8 cellular contexts compared by ENCODE assay signal in the genomic region with DNA sequence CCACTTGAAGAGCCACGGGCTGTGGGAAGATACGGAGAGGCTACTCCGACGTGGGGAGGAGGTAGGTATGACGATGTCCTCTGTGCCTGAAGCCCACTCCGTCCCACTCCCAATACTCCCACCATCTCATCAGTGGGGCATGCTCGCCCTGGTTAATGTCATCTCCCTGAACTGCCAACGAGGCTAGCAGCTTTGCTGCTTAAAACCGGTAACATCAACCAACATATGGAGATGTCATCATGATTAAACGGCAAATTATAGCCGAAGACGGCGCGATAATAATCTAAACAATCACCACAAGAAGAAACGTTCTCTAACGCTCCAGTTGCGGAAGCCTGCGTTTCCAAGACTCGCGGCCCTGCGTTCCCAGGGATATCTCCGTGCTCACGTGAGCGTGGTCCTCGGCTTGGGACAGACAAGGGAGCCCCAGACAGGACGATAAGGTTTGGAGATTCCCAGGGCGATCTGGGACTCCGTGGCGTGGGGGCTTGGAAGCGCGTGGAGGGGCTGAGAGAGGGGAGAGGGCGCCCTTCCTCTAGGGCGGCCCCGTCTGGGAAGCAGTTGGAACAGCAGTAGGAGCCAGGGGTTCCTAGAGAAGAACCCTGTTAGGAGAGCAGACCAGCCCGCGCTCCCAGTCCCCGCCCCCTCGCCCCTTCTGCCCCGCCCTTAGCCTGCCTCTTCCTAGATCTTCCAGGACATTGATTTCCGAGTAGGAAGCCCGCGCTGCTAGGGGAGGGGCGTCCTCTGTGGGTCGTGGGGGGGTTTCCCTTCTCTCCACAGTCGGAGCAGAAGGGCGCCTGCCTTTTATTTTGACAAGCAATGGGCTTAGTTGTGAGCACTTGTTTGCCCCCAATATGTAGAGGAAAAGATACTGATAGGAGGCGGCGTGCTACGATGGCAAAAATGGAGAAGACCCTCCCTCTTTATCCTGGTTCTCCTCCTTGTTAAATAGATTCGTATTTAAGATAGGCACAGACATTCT. TPM values are rescaled to one million over a fixed set of nuclear protein-coding genes. Genes with fewer than 3 reads are reported as not detected.
DNase-seq lines count a peak whose midpoint lies in the region; ATAC-seq and TF ChIP-seq lines count a peak whose summit lies in the region.

No MANE protein-coding gene starts in this region.

- peak overlapping the region; percentile 63 for H3K27ac ChIP-seq in right cardiac atrium (ENCODE audit: low read length)

- peaks cover 93% of the 10 kb centered on the region for H3K27me3 Mint-ChIP-seq in activated naive CD8-positive, alpha-beta T cell treated with anti-CD3 and anti-CD28 coated beads, Interleukin-2, amount 50 U/mL, for 24 hours

- peak; percentile 68 for DNase-seq in ELR (ENCODE audit: low read depth)
- peak; percentile 48 to 57 for DNase-seq in NCI-H1930 (lab: John Stamatoyannopoulos, UW)
- no peak for DNase-seq in activated naive CD8-positive, alpha-beta T cell treated with anti-CD3 and anti-CD28 coated beads, Interleukin-2, amount 50 U/mL, for 24 hours
- peak; percentile 66 to 90 (median 87) for DNase-seq in right cardiac atrium
- peak; percentile 90 for DNase-seq in retina
- no peak for DNase-seq in GM13977 (ENCODE audit: low spot score)

- H3K4me3 Mint-ChIP-seq in activated naive CD8-positive, alpha-beta T cell treated with anti-CD3 and anti-CD28 coated beads, Interleukin-2, amount 50 U/mL, for 24 hours = peak overlapping the region; percentile 84

- ATAC-seq in activated naive CD8-positive, alpha-beta T cell treated with anti-CD3 and anti-CD28 coated beads, Interleukin-2, amount 50 U/mL, for 24 hours = no peak
- ATAC-seq in right cardiac atrium (peak; percentile 67 to 84), HG03442 (IDR thresholded peaks at IDR 0.05; ENCODE audit: unreplicated experiment) (no peak), GM18907 (IDR thresholded peaks at IDR 0.05; ENCODE audit: unreplicated experiment) (no peak)

- H3K4me3 ChIP-seq in right cardiac atrium (ENCODE audit: low read length) = peak overlapping the region; percentile 77

- no peaks in the 10 kb centered on the region for H3K4me1 ChIP-seq in right cardiac atrium (ENCODE audit: control insufficient read depth, insufficient read depth, low read length)

- no peaks in the 10 kb centered on the region for H3K9me3 ChIP-seq in right cardiac atrium (ENCODE audit: control insufficient read depth, low read length)

- intact Hi-C loops in right cardiac atrium (cut with DNase I) = no loop called here

- H3K36me3 Mint-ChIP-seq in activated naive CD8-positive, alpha-beta T cell treated with anti-CD3 and anti-CD28 coated beads, Interleukin-2, amount 50 U/mL, for 24 hours (ENCODE audit: low read depth) = peaks cover 12% of the 10 kb centered on the region

- 4% methylated on average over 50 of the region's 50 CpGs for WGBS in right cardiac atrium

- no peak for TF ChIP-seq CTCF in GM13977 (IDR thresholded peaks at IDR 0.05; ENCODE audit: extremely low read depth, insufficient read depth, missing control alignments)

- peaks cover 8% of the 10 kb centered on the region for H3K9me3 Mint-ChIP-seq in activated naive CD8-positive, alpha-beta T cell treated with anti-CD3 and anti-CD28 coated beads, Interleukin-2, amount 50 U/mL, for 24 hours

- H3K27ac Mint-ChIP-seq in activated naive CD8-positive, alpha-beta T cell treated with anti-CD3 and anti-CD28 coated beads, Interleukin-2, amount 50 U/mL, for 24 hours = peak overlapping the region; percentile 27

- H3K27me3 ChIP-seq in right cardiac atrium (ENCODE audit: control insufficient read depth, insufficient read depth) = no peaks in the 10 kb centered on the region

- in situ Hi-C loops in GM13977 (cut with MboI; ENCODE audit: low pct_unique_long_range_greater_than_20kb, low sequenced_read_pairs, unreplicated experiment) = loop anchor here (25.0 kb wide), 1 partner anchor 534 kb away; no protein-coding TSS in a partner anchor

- peaks cover 48% of the 10 kb centered on the region for H3K4me1 Mint-ChIP-seq in activated naive CD8-positive, alpha-beta T cell treated with anti-CD3 and anti-CD28 coated beads, Interleukin-2, amount 50 U/mL, for 24 hours

RNA-seq across cellular contexts. Expression of a gene that starts 10.7 kb away (rescaled TPM):
- total RNA-seq in right cardiac atrium = 10 to 100 TPM in 2 of 4 donors, 1 to 10 TPM in 2; 6.5 to 14.5 (median 10.6) TPM
- 14.1 TPM for polyA plus RNA-seq in right cardiac atrium

Comparison
In these comparisons a context has a peak if more than half of its experiments do, and no peak if none do; other contexts are left out.
1. DNase-seq: peak in ELR (single experiment), NCI-H1930 (2 of 2), right cardiac atrium (3 of 3) and retina (single experiment); none in activated naive CD8-positive, alpha-beta T cell treated with anti-CD3 and anti-CD28 coated beads, Interleukin-2, amount 50 U/mL, for 24 hours (single experiment) and GM13977 (single experiment).
2. ATAC-seq: peak in right cardiac atrium (2 of 2); none in activated naive CD8-positive, alpha-beta T cell treated with anti-CD3 and anti-CD28 coated beads, Interleukin-2, amount 50 U/mL, for 24 hours (single experiment), HG03442 (single experiment) and GM18907 (single experiment).